In genomic region chr6:157864185-157864761, GRCh38 we compare ENCODE assay signal across 18 cellular contexts.
"Had no signal": no experiment of that assay in that cellular context is flagged by ENCODE, and none has a peak within 500 bp of the region (broad histone marks: within the 10 kb centered on the region; RNA-seq: fewer than 3 reads in every experiment).

No MANE protein-coding gene starts in this region.

- ATAC-seq: activated CD8-positive, alpha-beta memory T cell treated with anti-CD3 and anti-CD28 coated beads, Interleukin-2, amount 10 ng/mL, durations not matched to agents 7 days and 5 days; body of pancreas; left cardiac atrium; right cardiac atrium; T-helper 17 cell; upper lobe of right lung had no signal

- H3K36me3 ChIP-seq: neutrophil, upper lobe of right lung had no signal

- H3K27ac ChIP-seq: body of pancreas, neutrophil, upper lobe of right lung had no signal

- H3K36me3 Mint-ChIP-seq: naive B cell had no signal

- H3K4me3 Mint-ChIP-seq: activated CD8-positive, alpha-beta memory T cell treated with anti-CD3 and anti-CD28 coated beads, Interleukin-2, amount 10 ng/mL, durations not matched to agents 7 days and 5 days; activated naive CD4-positive, alpha-beta T cell treated with anti-CD3 and anti-CD28 coated beads for 36 hours; activated T-helper 1 cell treated with anti-CD3 and anti-CD28 coated beads, Interleukin-12 subunit alpha, Interleukin-12 subunit beta, Interleukin-2, Interleukin-4 antibody, amounts not matched to agents 30 ng/mL and 10 ng/mL and 1 ng/mL, durations not matched to agents 14 hours and 24 hours and 36 hours; T-helper 17 cell had no signal

- H3K9me3 Mint-ChIP-seq: activated naive CD4-positive, alpha-beta T cell treated with anti-CD3 and anti-CD28 coated beads for 36 hours; activated T-helper 1 cell treated with anti-CD3 and anti-CD28 coated beads, Interleukin-12 subunit alpha, Interleukin-12 subunit beta, Interleukin-2, Interleukin-4 antibody, amounts not matched to agents 30 ng/mL and 10 ng/mL and 1 ng/mL, durations not matched to agents 14 hours and 24 hours and 36 hours; naive B cell had no signal

- H3K27ac Mint-ChIP-seq: activated CD8-positive, alpha-beta memory T cell treated with anti-CD3 and anti-CD28 coated beads, Interleukin-2, amount 10 ng/mL, durations not matched to agents 7 days and 5 days; activated naive CD4-positive, alpha-beta T cell treated with anti-CD3 and anti-CD28 coated beads for 36 hours; activated T-helper 1 cell treated with anti-CD3 and anti-CD28 coated beads, Interleukin-12 subunit alpha, Interleukin-12 subunit beta, Interleukin-2, Interleukin-4 antibody, amounts not matched to agents 30 ng/mL and 10 ng/mL and 1 ng/mL, durations not matched to agents 14 hours and 24 hours and 36 hours; progenitor cell of endocrine pancreas; T-helper 17 cell had no signal

- DNase-seq: activated CD4-positive, CD25-positive, alpha-beta regulatory T cell; activated CD8-positive, alpha-beta memory T cell treated with anti-CD3 and anti-CD28 coated beads, Interleukin-2, amount 10 ng/mL, durations not matched to agents 7 days and 5 days; activated naive CD4-positive, alpha-beta T cell treated with anti-CD3 and anti-CD28 coated beads for 36 hours; amniotic stem cell; body of pancreas; central memory CD4-positive, alpha-beta T cell; cortex of kidney; left cardiac atrium; naive B cell; right cardiac atrium; stimulated activated CD4-positive, alpha-beta T cell treated with anti-CD3 and anti-CD28 coated beads, Interleukin-1b, Interleukin-23, amount 100 ng/mL, for 48 hours; stimulated activated naive CD4-positive, alpha-beta T cell; T-helper 17 cell; upper lobe of right lung had no signal

- H3K27me3 Mint-ChIP-seq: naive B cell, progenitor cell of endocrine pancreas, T-helper 17 cell had no signal

- H3K4me3 ChIP-seq: body of pancreas, lung, upper lobe of right lung had no signal

- H3K9me3 ChIP-seq: body of pancreas, neutrophil, upper lobe of right lung had no signal

- H3K27me3 ChIP-seq: body of pancreas, neutrophil, upper lobe of right lung had no signal
